In the genomic region with DNA sequence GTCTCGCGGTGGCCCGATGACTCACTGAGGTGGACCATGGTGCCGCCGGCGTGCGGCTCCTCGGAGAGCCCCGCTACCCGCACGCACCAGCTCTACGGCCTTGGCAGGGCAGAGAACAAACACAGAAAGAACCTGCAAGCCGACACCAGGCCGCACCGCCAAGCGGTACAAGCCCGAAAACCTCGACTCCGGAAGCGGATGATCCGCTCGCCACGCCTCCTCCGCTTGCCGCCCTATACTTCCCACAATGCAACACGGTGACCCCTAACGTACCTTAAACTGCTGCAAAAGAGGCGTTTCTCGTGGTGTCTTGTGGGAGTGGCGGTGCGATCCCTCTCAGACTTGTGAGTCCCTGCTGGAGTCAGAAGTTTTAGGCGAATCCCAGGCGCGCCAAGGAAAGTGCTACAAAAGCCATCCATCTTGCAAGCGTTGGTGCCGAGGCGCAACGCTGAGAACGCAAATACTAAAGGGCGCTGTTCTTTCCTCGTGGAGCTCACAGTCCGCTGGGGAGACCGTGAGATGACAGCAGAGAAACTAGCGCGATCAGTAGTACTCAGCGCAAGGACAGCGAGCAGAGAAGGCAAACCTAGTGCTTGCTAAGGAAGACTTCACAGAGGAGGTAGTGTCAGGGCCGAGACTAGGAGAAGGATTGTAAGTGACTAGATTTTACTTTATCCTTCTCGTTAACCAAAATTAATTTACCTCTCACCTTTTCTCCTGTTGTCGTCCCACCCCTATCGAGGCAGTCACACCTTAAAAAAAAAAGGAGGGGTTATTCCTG, we compare ENCODE assay signal across 8 cellular contexts. TPM values are rescaled to one million over a fixed set of nuclear protein-coding genes. Genes with fewer than 3 reads are reported as not detected.
DNase-seq lines count a peak whose midpoint lies in the region; ATAC-seq, FAIRE-seq and TF ChIP-seq lines count a peak whose summit lies in the region.

A gene (minus strand): TSS at position 200 of the 781 bp plus-strand sequence. CDS start 162 bp downstream, at position 38.

- H3K23ac ChIP-seq in H1 (ENCODE audit: insufficient read length) = no peak within 1 kb of the TSS

- TF ChIP-seq POLR2A in H1 (IDR thresholded peaks at IDR 0.05; ENCODE audit: control extremely low read depth in 1 of 2, low read depth in 2 of 2, low read length in 2 of 2) = peak; percentile 82 to 97

- no peaks in the 10 kb centered on the region for H3K9me3 ChIP-seq in H1 (ENCODE audit: insufficient read depth in 2 of 2, low read depth in 1 of 2, low read length in 1 of 2)

- CTCF ChIA-PET in H1 (lab: Charles Lee; ENCODE audit: partially characterized antibody) = interaction anchor here (0.5 to 4.2 kb wide), 5 partner anchors 11 to 498 kb away, joined by 3 to 18 read pairs (median 3); no protein-coding TSS in a partner anchor

- H3K23me2 ChIP-seq in H1 (ENCODE audit: low read depth, low read length) = peaks cover 7% of the 10 kb centered on the region

- H3K79me2 ChIP-seq in H1 (ENCODE audit: control insufficient read depth in 1 of 2, insufficient read depth in 2 of 2, low read length in 2 of 2) = peaks cover 3 to 53% of the 10 kb centered on the region in 2 experiments; a peak in 2 of 4 replicates

- H3K4me2 ChIP-seq in H1 (ENCODE audit: insufficient read depth in 1 of 2, low read depth in 2 of 2, low read length in 2 of 2) = peak within 1 kb of the TSS; percentile 92 to 98

- peak within 1 kb of the TSS; percentile 96 for H2AFZ ChIP-seq in H1 (ENCODE audit: low read length)

- peak within 1 kb of the TSS; percentile 94 for H3K18ac ChIP-seq in H1 (ENCODE audit: extremely low read depth, low read length)

- peaks cover 0 to 18% (median 12%) of the 10 kb centered on the region in 4 experiments; a peak in 3 of 8 replicates for H3K36me3 ChIP-seq in H1 (ENCODE audit: control insufficient read depth in 2 of 4, insufficient read depth in 4 of 4, low read length in 3 of 4)

- H3K14ac ChIP-seq in H1 (ENCODE audit: insufficient read length) = no peak within 1 kb of the TSS

- H3K4ac ChIP-seq in H1 (replicated peaks; ENCODE audit: insufficient read length, low read depth, low read length) = peak within 1 kb of the TSS; percentile 25

- no peaks in the 10 kb centered on the region for H3K9me3 Mint-ChIP-seq in memory B cell

- peak; percentile 94 for DNase-seq in CMK (ENCODE audit: low read depth)
- peak; percentile 90 for DNase-seq in GM20000 (ENCODE audit: low spot score)
- peak; percentile 96 for DNase-seq in HT1080 (ENCODE audit: low read depth)
- DNase-seq in NOMO-1 treated with DMSO at 0.1 percent for 48 hours (lab: John Stamatoyannopoulos, UW; ENCODE audit: unreplicated experiment) = peak; percentile 97
- DNase-seq in activated CD8-positive, alpha-beta memory T cell treated with anti-CD3 and anti-CD28 coated beads for 4 hours (ENCODE audit: low read depth in 2 of 2) = peak; percentile 83 to 84
- peak; percentile 88 to 91 for DNase-seq in H1 (ENCODE audit: low read depth in 1 of 2, low spot score in 2 of 2)
- DNase-seq in memory B cell (ENCODE audit: low spot score in 2 of 2) = peak; percentile 84 to 89
- peak; percentile 79 for DNase-seq in stimulated activated CD8-positive, alpha-beta memory T cell treated with anti-CD3 and anti-CD28 coated beads, Interleukin-12 subunit alpha, Interleukin-12 subunit beta, amount 100 ng/mL, for 24 hours (ENCODE audit: extremely low read depth)

- peak within 1 kb of the TSS; percentile 91 for H3K27ac ChIP-seq in H1 (ENCODE audit: low read depth, low read length)

- no peaks in the 10 kb centered on the region for H3K27me3 Mint-ChIP-seq in memory B cell

- TF ChIP-seq EP300 in H1 (IDR thresholded peaks at IDR 0.05; ENCODE audit: borderline replicate concordance in 1 of 2, low read depth in 2 of 2, low read length in 2 of 2) = no peak

- peak within 1 kb of the TSS; percentile 94 to 98 (median 96) for H3K9ac ChIP-seq in H1 (replicated peaks in 1 of 4; ENCODE audit: extremely low read depth in 1 of 4, low read depth in 3 of 4, low read length in 3 of 4)

- TF ChIP-seq CTCF in GM20000 (IDR thresholded peaks at IDR 0.05; ENCODE audit: extremely low read depth, missing control alignments) (no peak), H1 (IDR thresholded peaks at IDR 0.05; ENCODE audit: control extremely low read depth in 1 of 3, insufficient read depth in 1 of 3, low read depth in 1 of 3, low read length in 3 of 3) (peak in 1 of 3 experiments; percentile 8; a peak in 1 of 4 replicates)

- H4K91ac ChIP-seq in H1 (replicated peaks; ENCODE audit: insufficient read length, low read length) = peak within 1 kb of the TSS; percentile 30

- H2BK20ac ChIP-seq in H1 (ENCODE audit: low read length) = no peak within 1 kb of the TSS

- H2AK5ac ChIP-seq in H1 (ENCODE audit: low read depth, low read length) = peak within 1 kb of the TSS; percentile 93

- peak within 1 kb of the TSS; percentile 72; the same call in 1 of the 2 replicates for H2BK12ac ChIP-seq in H1 (ENCODE audit: low read depth, low read length)

- peaks cover 8% of the 10 kb centered on the region for H3K36me3 Mint-ChIP-seq in memory B cell

- H3K4me1 ChIP-seq in H1 (replicated peaks in 1 of 4; ENCODE audit: control insufficient read depth in 3 of 4, insufficient read depth in 4 of 4, low read length in 3 of 4) = peaks cover 0 to 4% (median 3%) of the 10 kb centered on the region in 4 experiments; a peak in 4 of 7 replicates

- no peaks in the 10 kb centered on the region for H4K20me1 ChIP-seq in H1 (replicated peaks in 1 of 2; ENCODE audit: control insufficient read depth in 1 of 2, insufficient read depth in 2 of 2, low read length in 2 of 2)

- no peak for TF ChIP-seq RAD21 in H1 (IDR thresholded peaks at IDR 0.05 in 1 of 2, conservative IDR thresholded peaks at IDR 0.05 in 1 of 2; ENCODE audit: low read depth in 2 of 2, low read length in 2 of 2)

- peak; percentile 92 for ATAC-seq in memory B cell (ENCODE audit: low read depth)

- peak within 1 kb of the TSS; percentile 90 to 99 (median 97) for H3K4me3 ChIP-seq in H1 (ENCODE audit: extremely low read depth in 1 of 4, insufficient read depth in 2 of 4, low read depth in 3 of 4, low read length in 4 of 4)

- H3K27me3 ChIP-seq in H1 (replicated peaks in 1 of 4; ENCODE audit: control insufficient read depth in 3 of 4, extremely low read depth in 1 of 4, insufficient read depth in 3 of 4, low read length in 3 of 4) = no peaks in the 10 kb centered on the region

- H2BK5ac ChIP-seq in H1 (ENCODE audit: low read depth, low read length) = peak within 1 kb of the TSS; percentile 94

- peak within 1 kb of the TSS; percentile 44 for H4K5ac ChIP-seq in H1 (ENCODE audit: insufficient read length, low read depth, low read length)

- peak within 1 kb of the TSS; percentile 60 for H3K56ac ChIP-seq in H1 (replicated peaks; ENCODE audit: insufficient read length, low read depth, low read length)

- POLR2A ChIA-PET in H1 (lab: Charles Lee; ENCODE audit: partially characterized antibody) = interaction anchor here (0.7 to 5.1 kb wide), 15 partner anchors 9 to 492 kb away, joined by 3 to 45 read pairs (median 4); a partner anchor contains a TSS

- 0 out of 2 replicates have a peak, but pooled peaks cover 3% of the 10 kb centered on the region for H3K79me1 ChIP-seq in H1 (ENCODE audit: low read depth, low read length)

- peak within 1 kb of the TSS; percentile 55 for H2BK15ac ChIP-seq in H1 (ENCODE audit: low read length)

- 1% methylated on average over 51 of the region's 51 CpGs; no CpG with 5 or more reads in 1 of the 2 experiments for WGBS in H1 (ENCODE audit: extremely low coverage in 1 of 2, insufficient coverage in 1 of 2, insufficient read length in 1 of 2, insufficient replicate concordance in 2 of 2, low coverage in 1 of 2, low lambda C conversion rate in 2 of 2, missing lambda C conversion rate in 1 of 2), 2 experiments

- peak within 1 kb of the TSS; percentile 96 for H3K27ac Mint-ChIP-seq in memory B cell

- H3K4me1 Mint-ChIP-seq in memory B cell = peaks cover 24% of the 10 kb centered on the region

- H3K4me3 Mint-ChIP-seq in memory B cell = peak within 1 kb of the TSS; percentile 99

- peak within 1 kb of the TSS; percentile 89 for H4K8ac ChIP-seq in H1 (ENCODE audit: extremely low read depth, insufficient read depth, low read length)

- FAIRE-seq in H1 (lab: Jason Lieb, UNC) = peak; percentile 87

- H2BK120ac ChIP-seq in H1 (replicated peaks; ENCODE audit: low read depth, low read length) = no peak within 1 kb of the TSS

TF ChIP-seq in H1, 55 proteins besides CTCF, POLR2A, EP300 and RAD21 (continues in another document):
- TF ChIP-seq CHD1 (IDR thresholded peaks at IDR 0.05; ENCODE audit: low read depth, low read length) (no peak; the same call in 1 of the 2 replicates), RNF2 (IDR thresholded peaks at IDR 0.05; ENCODE audit: borderline replicate concordance, low read depth, low read length, missing control alignments, poor library complexity, severe bottlenecking) (no peak), ASH2L (IDR thresholded peaks at IDR 0.05; ENCODE audit: low read length) (peak; percentile 84), GABPA (IDR thresholded peaks at IDR 0.05; ENCODE audit: borderline replicate concordance, insufficient read depth, low read length) (no peak; the same call in 1 of the 2 replicates), SAP30 (IDR thresholded peaks at IDR 0.05; ENCODE audit: insufficient read depth, insufficient replicate concordance, low read length) (peak; percentile 23), CREB1 (IDR thresholded peaks at IDR 0.05) (peak; percentile 56; the same call in 1 of the 2 replicates), POLR2AphosphoS5 (IDR thresholded peaks at IDR 0.05; ENCODE audit: low read depth, low read length) (peak; percentile 90), EGR1 (IDR thresholded peaks at IDR 0.05; ENCODE audit: borderline replicate concordance, low read depth, low read length) (no peak)
- TF ChIP-seq, protein P1, sequence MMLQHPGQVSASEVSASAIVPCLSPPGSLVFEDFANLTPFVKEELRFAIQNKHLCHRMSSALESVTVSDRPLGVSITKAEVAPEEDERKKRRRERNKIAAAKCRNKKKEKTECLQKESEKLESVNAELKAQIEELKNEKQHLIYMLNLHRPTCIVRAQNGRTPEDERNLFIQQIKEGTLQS (IDR thresholded peaks at IDR 0.05; ENCODE audit: insufficient read depth, low read depth, low read length) = peak; percentile 42; the same call in 1 of the 2 replicates

RNA-seq across cellular contexts. Expression of the gene that starts here (rescaled TPM):
- 158 and 166 TPM in 2 replicates for total RNA-seq in HT1080 (2014; rRNA removed; shearing (Covaris generic))
- 118 and 125 TPM in 2 replicates for polyA plus RNA-seq in HT1080 (2015; cell fraction: cytosol; rRNA removed)
- polyA plus RNA-seq in HT1080 (2015; cell fraction: nucleus; rRNA removed) = 53.3 and 59.7 TPM in 2 replicates
- 125 TPM in 2 replicates for total RNA-seq in H1 (2021; fragmentation: NEBNext Ultra II Directional; extraction: Animal tissue kit (Norgen Biotek cat#: 25700))
- polyA plus RNA-seq in H1 (2011; rRNA removed) = 203 and 213 TPM in 2 replicates
- polyA plus RNA-seq in H1 (2011; cell fraction: cytosol; rRNA removed) = 135 TPM
- 92.9 TPM for polyA plus RNA-seq in H1 (2011; cell fraction: nucleus; rRNA removed)
- polyA plus RNA-seq in H1 (2012, experiment 1 of 2) = 116 to 158 TPM (median 148 TPM) in 4 replicates
- polyA plus RNA-seq in H1 (2012, experiment 2 of 2) = 94.8 TPM
- polyA plus RNA-seq in H1 (2013, experiment 1 of 2) = 77.2 TPM
- polyA plus RNA-seq in H1 (2013, experiment 2 of 2) = 77.0 TPM
- 90.6 and 108 TPM in 2 replicates for polyA minus RNA-seq in H1 (2011; rRNA and poly(A)+ RNA removed)
- 71.6 TPM for polyA minus RNA-seq in H1 (2011; cell fraction: cytosol; rRNA and poly(A)+ RNA removed)
- 37.8 TPM for polyA minus RNA-seq in H1 (2011; cell fraction: nucleus; rRNA and poly(A)+ RNA removed)

Comparison
In these comparisons a context has a peak if more than half of its experiments do, and no peak if none do; other contexts are left out.
1. Peak in every context shown above with its lines: DNase-seq, ATAC-seq, H3K4me3 ChIP-seq and H3K27ac ChIP-seq.